ENCODE assay signal across 14 cellular contexts in genomic region chr16:30120340-30121105, GRCh38. TPM values are rescaled to one million over a fixed set of nuclear protein-coding genes. Genes with fewer than 3 reads are reported as not detected.
A peak's percentile ranks its signal among the peaks of the same experiment; 100 is the strongest.
DNase-seq lines count a peak whose midpoint lies in the region; ATAC-seq and TF ChIP-seq lines count a peak whose summit lies in the region.
"Had no signal": no experiment of that assay in that cellular context is flagged by ENCODE, and none has a peak within 500 bp of the region (broad histone marks: within the 10 kb centered on the region; RNA-seq: fewer than 3 reads in every experiment).

No MANE protein-coding gene starts in this region.

- H3K4me1 Mint-ChIP-seq in activated T-helper 1 cell treated with anti-CD3 and anti-CD28 coated beads, Interleukin-12 subunit alpha, Interleukin-12 subunit beta, Interleukin-2, Interleukin-4 antibody, amounts not matched to agents 30 ng/mL and 10 ng/mL and 1 ng/mL, durations not matched to agents 14 hours and 24 hours and 36 hours (ENCODE audit: low read depth) = peaks cover 32% of the 10 kb centered on the region

- H3K9me3 ChIP-seq in left ventricle myocardium inferior (replicated peaks) = no peaks in the 10 kb centered on the region
- H3K9me3 ChIP-seq in mucosa of descending colon = no peaks in the 10 kb centered on the region
- no peaks in the 10 kb centered on the region for H3K9me3 ChIP-seq in upper lobe of right lung
- H3K9me3 ChIP-seq: SJSA1, vagina had no signal

- peak overlapping the region; percentile 72 for H3K27ac Mint-ChIP-seq in activated T-helper 1 cell treated with anti-CD3 and anti-CD28 coated beads, Interleukin-12 subunit alpha, Interleukin-12 subunit beta, Interleukin-2, Interleukin-4 antibody, amounts not matched to agents 30 ng/mL and 10 ng/mL and 1 ng/mL, durations not matched to agents 14 hours and 24 hours and 36 hours

- H3K4me1 ChIP-seq in left ventricle myocardium inferior (peaks cover 39% of the 10 kb centered on the region), mucosa of descending colon (ENCODE audit: low read depth) (peaks cover 69% of the 10 kb centered on the region), upper lobe of right lung (peaks cover 27% of the 10 kb centered on the region)

- peak; percentile 71 for ATAC-seq in mucosa of descending colon
- ATAC-seq in upper lobe of right lung = no peak
- ATAC-seq in GM19397 (IDR thresholded peaks at IDR 0.05; ENCODE audit: unreplicated experiment) = no peak

- DNase-seq in left ventricle myocardium inferior (no peak), cardiac septum (ENCODE audit: low spot score) (no peak), mucosa of descending colon (peak; percentile 77 to 90 (median 81)), upper lobe of right lung (no peak), CD1c-positive myeloid dendritic cell (ENCODE audit: extremely low spot score) (no peak), NCI-H1436 treated with DMSO at 0.1 percent for 48 hours (lab: John Stamatoyannopoulos, UW) (no peak)
- DNase-seq in activated T-helper 1 cell treated with anti-CD3 and anti-CD28 coated beads, Interleukin-12 subunit alpha, Interleukin-12 subunit beta, Interleukin-2, Interleukin-4 antibody, amounts not matched to agents 30 ng/mL and 10 ng/mL and 1 ng/mL, durations not matched to agents 14 hours and 24 hours and 36 hours (ENCODE audit: low spot score) = no peak
- DNase-seq: activated T-cell treated with anti-CD3 and anti-CD28 coated beads for 4 hours; endodermal cell; NCI-H2081 treated with DMSO at 0.1 percent for 48 hours; stimulated activated CD8-positive, alpha-beta memory T cell treated with anti-CD3 and anti-CD28 coated beads, Interleukin-4, amount 100 ng/mL, for 48 hours had no signal

- H3K4me3 Mint-ChIP-seq in activated T-helper 1 cell treated with anti-CD3 and anti-CD28 coated beads, Interleukin-12 subunit alpha, Interleukin-12 subunit beta, Interleukin-2, Interleukin-4 antibody, amounts not matched to agents 30 ng/mL and 10 ng/mL and 1 ng/mL, durations not matched to agents 14 hours and 24 hours and 36 hours = peak overlapping the region; percentile 42

- H3K27me3 Mint-ChIP-seq in activated T-helper 1 cell treated with anti-CD3 and anti-CD28 coated beads, Interleukin-12 subunit alpha, Interleukin-12 subunit beta, Interleukin-2, Interleukin-4 antibody, amounts not matched to agents 30 ng/mL and 10 ng/mL and 1 ng/mL, durations not matched to agents 14 hours and 24 hours and 36 hours (ENCODE audit: insufficient read depth) = no peaks in the 10 kb centered on the region

- peaks cover 6% of the 10 kb centered on the region for H3K36me3 Mint-ChIP-seq in activated T-helper 1 cell treated with anti-CD3 and anti-CD28 coated beads, Interleukin-12 subunit alpha, Interleukin-12 subunit beta, Interleukin-2, Interleukin-4 antibody, amounts not matched to agents 30 ng/mL and 10 ng/mL and 1 ng/mL, durations not matched to agents 14 hours and 24 hours and 36 hours (ENCODE audit: low read depth)

- TF ChIP-seq CTCF in left ventricle myocardium inferior (IDR thresholded peaks at IDR 0.05; ENCODE audit: borderline replicate concordance) (no peak), mucosa of descending colon (IDR thresholded peaks at IDR 0.05) (no peak), upper lobe of right lung (IDR thresholded peaks at IDR 0.05) (no peak)

- H3K27me3 ChIP-seq in left ventricle myocardium inferior (ENCODE audit: low read depth) = no peaks in the 10 kb centered on the region
- H3K27me3 ChIP-seq in upper lobe of right lung = no peaks in the 10 kb centered on the region
- H3K27me3 ChIP-seq: SJSA1, vagina had no signal

- intact Hi-C loops in left ventricle myocardium inferior (cut with micrococcal nuclease) = no loop called here
- intact Hi-C loops in cardiac septum (cut with DNase I) = no loop called here
- intact Hi-C loops in activated T-helper 1 cell treated with anti-CD3 and anti-CD28 coated beads, Interleukin-12 subunit alpha, Interleukin-12 subunit beta, Interleukin-2, Interleukin-4 antibody, amounts not matched to agents 30 ng/mL and 10 ng/mL and 1 ng/mL, durations not matched to agents 14 hours and 24 hours and 36 hours (cut with micrococcal nuclease) = loop anchor here (5.0 kb wide), 1 partner anchor 287 kb away; the partner anchor contains the start of gene ZNF771
- intact Hi-C loops in mucosa of descending colon (cut with DNase I, micrococcal nuclease) = no loop called here
- intact Hi-C loops in upper lobe of right lung (cut with DNase I) = no loop called here

- H3K27ac ChIP-seq in left ventricle myocardium inferior (replicated peaks) (peak overlapping the region; percentile 97), upper lobe of right lung (peak overlapping the region; percentile 92)
- H3K27ac ChIP-seq: SJSA1 had no signal

- H3K4me3 ChIP-seq in left ventricle myocardium inferior = peak overlapping the region; percentile 95
- no peak overlapping the region for H3K4me3 ChIP-seq in mucosa of descending colon
- H3K4me3 ChIP-seq in upper lobe of right lung = no peak overlapping the region
- H3K4me3 ChIP-seq: SJSA1 had no signal

- H3K9me3 Mint-ChIP-seq in activated T-helper 1 cell treated with anti-CD3 and anti-CD28 coated beads, Interleukin-12 subunit alpha, Interleukin-12 subunit beta, Interleukin-2, Interleukin-4 antibody, amounts not matched to agents 30 ng/mL and 10 ng/mL and 1 ng/mL, durations not matched to agents 14 hours and 24 hours and 36 hours = no peaks in the 10 kb centered on the region
- H3K9me3 Mint-ChIP-seq: endodermal cell had no signal

- H3K36me3 ChIP-seq in left ventricle myocardium inferior = peaks cover 56% of the 10 kb centered on the region
- H3K36me3 ChIP-seq in mucosa of descending colon (ENCODE audit: low read depth) = no peaks in the 10 kb centered on the region
- peaks cover 41% of the 10 kb centered on the region for H3K36me3 ChIP-seq in upper lobe of right lung

RNA-seq across cellular contexts. Expression of gene MAPK3, which starts 2.5 kb away (rescaled TPM):
- 47.6 TPM for total RNA-seq in left ventricle myocardium inferior
- total RNA-seq in cardiac septum = 47.8 TPM
- 53.7 and 58.3 TPM in 2 replicates for total RNA-seq in activated T-helper 1 cell treated with anti-CD3 and anti-CD28 coated beads, Interleukin-12 subunit alpha, Interleukin-12 subunit beta, Interleukin-2, Interleukin-4 antibody, amounts not matched to agents 30 ng/mL and 10 ng/mL and 1 ng/mL, durations not matched to agents 14 hours and 24 hours and 36 hours
- total RNA-seq in mucosa of descending colon = 100 to 1,000 TPM; 200 to 378 (median 285) TPM
- 93.7 TPM for total RNA-seq in upper lobe of right lung

RNA-seq across cellular contexts. Expression of gene GDPD3, which starts 7.2 kb away (rescaled TPM):
- 2.3 TPM for total RNA-seq in left ventricle myocardium inferior
- 3.0 TPM for total RNA-seq in cardiac septum
- 4.3 and 6.3 TPM in 2 replicates for total RNA-seq in activated T-helper 1 cell treated with anti-CD3 and anti-CD28 coated beads, Interleukin-12 subunit alpha, Interleukin-12 subunit beta, Interleukin-2, Interleukin-4 antibody, amounts not matched to agents 30 ng/mL and 10 ng/mL and 1 ng/mL, durations not matched to agents 14 hours and 24 hours and 36 hours
- 10 to 100 TPM; 29.6 to 75.3 (median 51.7) TPM for total RNA-seq in mucosa of descending colon
- total RNA-seq in upper lobe of right lung = 11.5 TPM

RNA-seq across cellular contexts. Expression of gene YPEL3, which starts 24.5 kb away (rescaled TPM):
- total RNA-seq in left ventricle myocardium inferior = 54.4 TPM
- total RNA-seq in cardiac septum = 43.2 TPM
- 14.5 and 15.1 TPM in 2 replicates for total RNA-seq in activated T-helper 1 cell treated with anti-CD3 and anti-CD28 coated beads, Interleukin-12 subunit alpha, Interleukin-12 subunit beta, Interleukin-2, Interleukin-4 antibody, amounts not matched to agents 30 ng/mL and 10 ng/mL and 1 ng/mL, durations not matched to agents 14 hours and 24 hours and 36 hours
- total RNA-seq in mucosa of descending colon = 10 to 100 TPM; 30.5 to 78.4 (median 69.3) TPM
- total RNA-seq in upper lobe of right lung = 93.6 TPM

RNA-seq across cellular contexts. Expression of gene TBX6, which starts 28.8 kb away (rescaled TPM):
- total RNA-seq in left ventricle myocardium inferior = 1.0 TPM
- total RNA-seq in cardiac septum = 0.57 TPM
- total RNA-seq in activated T-helper 1 cell treated with anti-CD3 and anti-CD28 coated beads, Interleukin-12 subunit alpha, Interleukin-12 subunit beta, Interleukin-2, Interleukin-4 antibody, amounts not matched to agents 30 ng/mL and 10 ng/mL and 1 ng/mL, durations not matched to agents 14 hours and 24 hours and 36 hours = 1.6 and 1.8 TPM in 2 replicates
- 1 to 10 TPM in 1 of 3 donors, under 1 TPM in 2; 0.63 to 1.9 (median 0.90) TPM for total RNA-seq in mucosa of descending colon
- total RNA-seq in upper lobe of right lung = 1.4 TPM
- total RNA-seq: SJSA1 had no signal

RNA-seq across cellular contexts. Expression of gene PPP4C, which starts 44.7 kb away (rescaled TPM):
- total RNA-seq in left ventricle myocardium inferior (32.2 TPM), cardiac septum (44.1 TPM), mucosa of descending colon (100 to 1,000 TPM in 2 of 3 donors, 10 to 100 TPM in 1; 71.7 to 109 (median 102) TPM), upper lobe of right lung (74.2 TPM)
- 133 and 147 TPM in 2 replicates for total RNA-seq in activated T-helper 1 cell treated with anti-CD3 and anti-CD28 coated beads, Interleukin-12 subunit alpha, Interleukin-12 subunit beta, Interleukin-2, Interleukin-4 antibody, amounts not matched to agents 30 ng/mL and 10 ng/mL and 1 ng/mL, durations not matched to agents 14 hours and 24 hours and 36 hours

Comparison
In these comparisons a context has a peak if more than half of its experiments do, and no peak if none do; other contexts are left out.
1. DNase-seq: peak in mucosa of descending colon (3 of 3); none in left ventricle myocardium inferior (single experiment), cardiac septum (single experiment), activated T-helper 1 cell treated with anti-CD3 and anti-CD28 coated beads, Interleukin-12 subunit alpha, Interleukin-12 subunit beta, Interleukin-2, Interleukin-4 antibody, amounts not matched to agents 30 ng/mL and 10 ng/mL and 1 ng/mL, durations not matched to agents 14 hours and 24 hours and 36 hours (single experiment), upper lobe of right lung (single experiment), CD1c-positive myeloid dendritic cell (single experiment) and NCI-H1436 treated with DMSO at 0.1 percent for 48 hours (single experiment).